Comparison of ENCODE assay signal across 8 cellular contexts in genomic region chr3:39153977-39154299, GRCh38. TPM values are rescaled to one million over a fixed set of nuclear protein-coding genes. Genes with fewer than 3 reads are reported as not detected.
A peak's percentile ranks its signal among the peaks of the same experiment; 100 is the strongest.
DNase-seq lines count a peak whose midpoint lies in the region; TF ChIP-seq lines count a peak whose summit lies in the region.

No MANE protein-coding gene starts in this region.

- peaks cover 0 to 21% (median 0%) of the 10 kb centered on the region in 3 donors for H3K36me3 Mint-ChIP-seq in CD8-positive, alpha-beta memory T cell

- H2BK5ac ChIP-seq in trophoblast cell (ENCODE audit: low read depth, low read length, poor library complexity): peak overlapping the region; percentile 91

- H3K27ac Mint-ChIP-seq in CD8-positive, alpha-beta memory T cell: peak overlapping the region; percentile 85 to 97 (median 92)

- peaks cover 0 to 12% of the 10 kb centered on the region in 2 donors for H3K27me3 Mint-ChIP-seq in CD8-positive, alpha-beta memory T cell

- peak overlapping the region; percentile 70 to 93 (median 82) for H3K4me3 Mint-ChIP-seq in CD8-positive, alpha-beta memory T cell

- peak overlapping the region; percentile 88 for H3K14ac ChIP-seq in trophoblast cell (ENCODE audit: low read length)

- no peaks in the 10 kb centered on the region for H3K9me3 ChIP-seq in CD8-positive, alpha-beta memory T cell (ENCODE audit: low read length)
- H3K9me3 ChIP-seq in SJCRH30 (replicated peaks): no peaks in the 10 kb centered on the region
- H3K9me3 ChIP-seq in esophagus squamous epithelium: no peaks in the 10 kb centered on the region
- H3K9me3 ChIP-seq in trophoblast cell (ENCODE audit: insufficient read depth, low read depth, low read length): no peaks in the 10 kb centered on the region
- no peaks in the 10 kb centered on the region for H3K9me3 ChIP-seq in BE2C

- H2AK5ac ChIP-seq in trophoblast cell (ENCODE audit: low read length): peak overlapping the region; percentile 76

- no peak for TF ChIP-seq POLR2A in esophagus squamous epithelium (IDR thresholded peaks at IDR 0.05)

- H3K4me2 ChIP-seq in trophoblast cell (ENCODE audit: low read length): peak overlapping the region; percentile 58

- H3K4me1 ChIP-seq in CD8-positive, alpha-beta memory T cell (ENCODE audit: insufficient read depth, low read length): peaks cover 40% of the 10 kb centered on the region
- H3K4me1 ChIP-seq in SJCRH30: peaks cover 25% of the 10 kb centered on the region; the same call in 1 of the 2 replicates
- peaks cover 30 to 48% (median 34%) of the 10 kb centered on the region in 3 donors for H3K4me1 ChIP-seq in esophagus squamous epithelium
- H3K4me1 ChIP-seq in trophoblast cell (ENCODE audit: control insufficient read depth in 1 of 2, insufficient read depth in 2 of 2, low read length in 2 of 2): peaks cover 26 to 28% of the 10 kb centered on the region in 2 experiments
- H3K4me1 ChIP-seq in BE2C: peaks cover 17% of the 10 kb centered on the region

- no peak overlapping the region for H3K23ac ChIP-seq in trophoblast cell (ENCODE audit: low read length)

- peaks cover 37 to 47% (median 37%) of the 10 kb centered on the region in 3 donors for H3K4me1 Mint-ChIP-seq in CD8-positive, alpha-beta memory T cell

- peak overlapping the region; percentile 94 for H2BK120ac ChIP-seq in trophoblast cell (ENCODE audit: insufficient read depth, low read length, poor library complexity)

- peak overlapping the region; percentile 72 for H4K8ac ChIP-seq in trophoblast cell (ENCODE audit: low read depth, low read length)

- WGBS in esophagus squamous epithelium, 2 donors: 40 to 62% methylated on average over 3 to 5 of the region's 9 CpGs
- no CpG with 5 or more reads among the region's 9 CpGs for WGBS in trophoblast cell (ENCODE audit: extremely low coverage, insufficient coverage, insufficient read length)

- H3K27me3 ChIP-seq in CD8-positive, alpha-beta memory T cell (ENCODE audit: insufficient read depth, low read length, poor library complexity, severe bottlenecking): no peaks in the 10 kb centered on the region
- H3K27me3 ChIP-seq in SJCRH30 (no peaks in the 10 kb centered on the region), esophagus squamous epithelium (no peaks in the 10 kb centered on the region), trophoblast cell (ENCODE audit: insufficient read depth, low read length) (no peaks in the 10 kb centered on the region), BE2C (no peaks in the 10 kb centered on the region)

- peak overlapping the region; percentile 73 for H4K12ac ChIP-seq in trophoblast cell (ENCODE audit: low read depth, low read length)

- H3K9ac ChIP-seq in trophoblast cell (ENCODE audit: low read length): peak overlapping the region; percentile 82

- DNase-seq in CD8-positive, alpha-beta memory T cell: no peak
- DNase-seq in SJCRH30 (no peak), esophagus squamous epithelium (lab: John Stamatoyannopoulos, UW) (no peak), trophoblast cell (no peak), cerebellar cortex (ENCODE audit: low spot score) (no peak), foreskin melanocyte (no peak), cortex of kidney (lab: John Stamatoyannopoulos, UW) (no peak), BE2C (no peak)

- H3K18ac ChIP-seq in trophoblast cell (ENCODE audit: low read length): peak overlapping the region; percentile 86

- TF ChIP-seq CTCF in esophagus squamous epithelium (IDR thresholded peaks at IDR 0.05) (no peak), BE2C (IDR thresholded peaks at IDR 0.05; ENCODE audit: low read depth, low read length) (no peak)

- H4K91ac ChIP-seq in trophoblast cell (ENCODE audit: low read depth, low read length): peak overlapping the region; percentile 93

- H3K27ac ChIP-seq in CD8-positive, alpha-beta memory T cell (ENCODE audit: low read depth, low read length): peak overlapping the region; percentile 95
- H3K27ac ChIP-seq in SJCRH30: no peak overlapping the region
- peak overlapping the region; percentile 98 to 100 (median 99) for H3K27ac ChIP-seq in esophagus squamous epithelium
- H3K27ac ChIP-seq in trophoblast cell (ENCODE audit: low read depth, low read length): peak overlapping the region; percentile 97

- H3K79me1 ChIP-seq in trophoblast cell (ENCODE audit: low read length): peaks cover 54% of the 10 kb centered on the region

- no peaks in the 10 kb centered on the region for H3K36me3 ChIP-seq in CD8-positive, alpha-beta memory T cell (ENCODE audit: insufficient read depth, low read length)
- H3K36me3 ChIP-seq in SJCRH30 (no peaks in the 10 kb centered on the region), esophagus squamous epithelium (no peaks in the 10 kb centered on the region), trophoblast cell (ENCODE audit: control insufficient read depth in 1 of 2, insufficient read depth in 2 of 2, low read length in 2 of 2) (no peaks in the 10 kb centered on the region), BE2C (no peaks in the 10 kb centered on the region)

- peak overlapping the region; percentile 75 for H2BK12ac ChIP-seq in trophoblast cell (ENCODE audit: low read length)

- peaks cover 38% of the 10 kb centered on the region for H3K79me2 ChIP-seq in trophoblast cell (ENCODE audit: control insufficient read depth, insufficient read depth, low read length, poor library complexity)

- H2AFZ ChIP-seq in trophoblast cell (ENCODE audit: insufficient read depth, low read length, poor library complexity): peak overlapping the region; percentile 43

- H3K4ac ChIP-seq in trophoblast cell (ENCODE audit: low read depth, low read length): peak overlapping the region; percentile 80

- POLR2A ChIA-PET in CD8-positive, alpha-beta memory T cell (lab: Charles Lee): no interaction called here

- no peaks in the 10 kb centered on the region for H3K9me3 Mint-ChIP-seq in CD8-positive, alpha-beta memory T cell

- no peak overlapping the region for H3K4me3 ChIP-seq in CD8-positive, alpha-beta memory T cell (ENCODE audit: low read length)
- peak overlapping the region; percentile 89 for H3K4me3 ChIP-seq in SJCRH30
- H3K4me3 ChIP-seq in esophagus squamous epithelium: peak overlapping the region; percentile 90 to 99 (median 92)
- H3K4me3 ChIP-seq in trophoblast cell (ENCODE audit: low read depth, low read length): peak overlapping the region; percentile 80
- H3K4me3 ChIP-seq in BE2C (ENCODE audit: low read depth, low read length): no peak overlapping the region

- CTCF ChIA-PET in CD8-positive, alpha-beta memory T cell (lab: Charles Lee): no interaction called here

- intact Hi-C loops in esophagus squamous epithelium (cut with DNase I): no loop called here

RNA-seq across cellular contexts. Expression of gene CSRNP1, which starts 0.5 kb away (rescaled TPM):
- 10 to 100 TPM; 31.7 to 33.8 TPM for total RNA-seq in CD8-positive, alpha-beta memory T cell
- polyA plus RNA-seq in CD8-positive, alpha-beta memory T cell: 30.7 TPM
- total RNA-seq in SJCRH30 (2014; rRNA removed; shearing (Covaris generic)): 4.4 TPM in 2 replicates
- 10 to 100 TPM; 11.9 to 35.6 (median 19.7) TPM for total RNA-seq in esophagus squamous epithelium
- 35.6 and 35.8 TPM in 2 replicates for polyA plus RNA-seq in trophoblast cell (2013)
- 36.7 TPM for polyA plus RNA-seq in BE2C (2012; ENCODE audit: insufficient read depth, insufficient read length, low read depth)

RNA-seq across cellular contexts. Expression of gene XIRP1, which starts 38.5 kb away (rescaled TPM):
- 1 to 10 TPM; 4.1 to 5.3 TPM for total RNA-seq in CD8-positive, alpha-beta memory T cell
- polyA plus RNA-seq in CD8-positive, alpha-beta memory T cell: not detected
- 0.61 and 0.91 TPM in 2 replicates for total RNA-seq in SJCRH30 (2014; rRNA removed; shearing (Covaris generic))
- under 1 TPM in 2 of 4 donors, not detected in 2; 0.18 to 0.19 TPM for total RNA-seq in esophagus squamous epithelium
- 0.05 and 0.07 TPM in 2 replicates for polyA plus RNA-seq in trophoblast cell (2013)
- not detected for polyA plus RNA-seq in BE2C (2012; ENCODE audit: insufficient read depth, insufficient read length, low read depth)

RNA-seq across cellular contexts. Expression of gene TTC21A, which starts 46.5 kb away (rescaled TPM):
- 1 to 10 TPM in 1 of 2 experiments, under 1 TPM in 1; 0.80 to 1.1 TPM for total RNA-seq in CD8-positive, alpha-beta memory T cell
- 0.67 TPM for polyA plus RNA-seq in CD8-positive, alpha-beta memory T cell
- 0.36 and 0.56 TPM in 2 replicates for total RNA-seq in SJCRH30 (2014; rRNA removed; shearing (Covaris generic))
- 1 to 10 TPM; 1.6 to 2.9 (median 2.5) TPM for total RNA-seq in esophagus squamous epithelium
- polyA plus RNA-seq in trophoblast cell (2013): 1.8 and 2.1 TPM in 2 replicates
- polyA plus RNA-seq in BE2C (2012; ENCODE audit: insufficient read depth, insufficient read length, low read depth): 4.8 TPM

RNA-seq across cellular contexts. Expression of gene GORASP1, which starts 46.5 kb away (rescaled TPM):
- 10 to 100 TPM; 21.6 to 22.8 TPM for total RNA-seq in CD8-positive, alpha-beta memory T cell
- 16.9 TPM for polyA plus RNA-seq in CD8-positive, alpha-beta memory T cell
- 21.0 and 23.1 TPM in 2 replicates for total RNA-seq in SJCRH30 (2014; rRNA removed; shearing (Covaris generic))
- 100 to 1,000 TPM in 1 of 4 donors, 10 to 100 TPM in 3; 26.4 to 102 (median 43.8) TPM for total RNA-seq in esophagus squamous epithelium
- 19.6 and 19.9 TPM in 2 replicates for polyA plus RNA-seq in trophoblast cell (2013)
- 65.7 TPM for polyA plus RNA-seq in BE2C (2012; ENCODE audit: insufficient read depth, insufficient read length, low read depth)

Comparison
In these comparisons a context has a peak if more than half of its experiments do, and no peak if none do; other contexts are left out.
1. H3K4me3 ChIP-seq: peak in SJCRH30 (single experiment), esophagus squamous epithelium (4 of 4) and trophoblast cell (single experiment); none in CD8-positive, alpha-beta memory T cell (single experiment) and BE2C (single experiment).